Comparison of ENCODE assay signal across 2 cellular contexts in genomic region chr11:1388763-1389102, GRCh38.
TF ChIP-seq lines count a peak whose summit lies in the region.

No MANE protein-coding gene starts in this region.

TF ChIP-seq in A549, 52 proteins besides CTCF, POLR2A, EP300 and RAD21 (continued from another document):
- TF ChIP-seq ELK1 (IDR thresholded peaks at IDR 0.05; ENCODE audit: low read depth, low read length) (no peak), E2F6 (IDR thresholded peaks at IDR 0.05; ENCODE audit: borderline replicate concordance, low read depth) (no peak), HOXB5 (CRISPR knock-in tag; IDR thresholded peaks at IDR 0.05) (no peak), GATA3 (IDR thresholded peaks at IDR 0.05; ENCODE audit: borderline replicate concordance) (no peak), REST (IDR thresholded peaks at IDR 0.05) (no peak), TP53 (CRISPR knock-in tag; IDR thresholded peaks at IDR 0.05) (no peak), HOXB13 (CRISPR knock-in tag; IDR thresholded peaks at IDR 0.05; ENCODE audit: low read depth) (no peak)

TF ChIP-seq in HCT116, 20 proteins besides CTCF, POLR2A, EP300 and RAD21 (continued from another document):
- TF ChIP-seq REST (IDR thresholded peaks at IDR 0.05; ENCODE audit: low read depth) (no peak), POLR2AphosphoS5 (IDR thresholded peaks at IDR 0.05; ENCODE audit: low read depth, low read length) (no peak)
